ENCODE assay signal across 9 cellular contexts in genomic region chr1:151988405-151988851, GRCh38. TPM values are rescaled to one million over a fixed set of nuclear protein-coding genes. Genes with fewer than 3 reads are reported as not detected.
DNase-seq lines count a peak whose midpoint lies in the region; ATAC-seq, FAIRE-seq and TF ChIP-seq lines count a peak whose summit lies in the region.
"Had no signal": no experiment of that assay in that cellular context is flagged by ENCODE, and none has a peak within 500 bp of the region (broad histone marks: within the 10 kb centered on the region; RNA-seq: fewer than 3 reads in every experiment).

No MANE protein-coding gene starts in this region.

- WGBS in HepG2 (ENCODE audit: low lambda C conversion rate): 100% methylated on average over 1 of the region's 1 CpG
- WGBS in right lobe of liver (ENCODE audit: insufficient coverage, low coverage, low lambda C conversion rate, missing lambda C conversion rate): 73% methylated on average over 1 of the region's 1 CpG

- H3K36me3 ChIP-seq in HepG2 (replicated peaks in 1 of 2; ENCODE audit: control insufficient read depth in 1 of 2, insufficient read depth in 2 of 2, low read length in 2 of 2): peaks cover 14 to 36% of the 10 kb centered on the region in 2 experiments
- peaks cover 0 to 26% (median 6%) of the 10 kb centered on the region in 4 donors for H3K36me3 ChIP-seq in right lobe of liver
- H3K36me3 ChIP-seq in vagina: peaks cover 0 to 31% of the 10 kb centered on the region in 2 donors

- H3K27me3 Mint-ChIP-seq in activated T-helper 17 cell treated with anti-CD3 and anti-CD28 coated beads, Interleukin-2, amount 50 U/mL, for 72 hours: no peaks in the 10 kb centered on the region
- peaks cover 8% of the 10 kb centered on the region for H3K27me3 Mint-ChIP-seq in glutamatergic neuron (ENCODE audit: unreplicated experiment)

- in situ Hi-C loops in HepG2 (cut with HindIII; ENCODE audit: extremely low pct_ligation_motif_present, low pct_unique_long_range_greater_than_20kb): no loop called here

- no peak overlapping the region for H3K27ac ChIP-seq in HepG2 (ENCODE audit: extremely low read length, insufficient read depth, low read length)
- H3K27ac ChIP-seq in right lobe of liver: no peak overlapping the region
- peak overlapping the region; percentile 97 for H3K27ac ChIP-seq in vagina

- FAIRE-seq in HepG2 (lab: Jason Lieb, UNC): no peak
- FAIRE-seq: islet of Langerhans had no signal

- no peaks in the 10 kb centered on the region for H3K9me3 Mint-ChIP-seq in activated T-helper 17 cell treated with anti-CD3 and anti-CD28 coated beads, Interleukin-2, amount 50 U/mL, for 72 hours
- H3K9me3 Mint-ChIP-seq in glutamatergic neuron (ENCODE audit: unreplicated experiment): peaks cover 4% of the 10 kb centered on the region

- CTCF ChIA-PET in HepG2 (lab: Yijun Ruan, JAX; ENCODE audit: low intra/inter-chr PET ratio, low total read pairs): no interaction called here

- no peak overlapping the region for H2AFZ ChIP-seq in HepG2 (ENCODE audit: low read length)

- no peak for ATAC-seq in HepG2
- no peak for ATAC-seq in right lobe of liver
- ATAC-seq in activated T-helper 17 cell treated with anti-CD3 and anti-CD28 coated beads, Interleukin-2, amount 50 U/mL, for 72 hours (replicated peaks): no peak

- H4K20me1 ChIP-seq in HepG2 (ENCODE audit: insufficient read depth, low read length): peaks cover 24% of the 10 kb centered on the region

- peak overlapping the region; percentile 92 for H3K4me3 Mint-ChIP-seq in activated T-helper 17 cell treated with anti-CD3 and anti-CD28 coated beads, Interleukin-2, amount 50 U/mL, for 72 hours
- H3K4me3 Mint-ChIP-seq in glutamatergic neuron (ENCODE audit: unreplicated experiment): no peak overlapping the region

- peaks cover 80% of the 10 kb centered on the region for H3K36me3 Mint-ChIP-seq in activated T-helper 17 cell treated with anti-CD3 and anti-CD28 coated beads, Interleukin-2, amount 50 U/mL, for 72 hours (ENCODE audit: low read depth)
- H3K36me3 Mint-ChIP-seq in glutamatergic neuron (ENCODE audit: unreplicated experiment): no peaks in the 10 kb centered on the region

- POLR2A ChIA-PET in HepG2 (lab: Yijun Ruan, JAX): no interaction called here

- H3K4me3 ChIP-seq in HepG2 (replicated peaks in 1 of 3; ENCODE audit: insufficient read depth in 1 of 3, low read depth in 2 of 3, low read length in 3 of 3): no peak overlapping the region
- no peak overlapping the region for H3K4me3 ChIP-seq in right lobe of liver
- H3K4me3 ChIP-seq in vagina: peak overlapping the region in 1 of 2 donors; percentile 83

- no peak for TF ChIP-seq POLR2A in HepG2 (IDR thresholded peaks at IDR 0.05; ENCODE audit: insufficient read depth in 1 of 2, low read depth in 2 of 2, low read length in 2 of 2)
- no peak for TF ChIP-seq POLR2A in right lobe of liver (IDR thresholded peaks at IDR 0.05)
- no peak for TF ChIP-seq POLR2A in vagina (IDR thresholded peaks at IDR 0.05)

- TF ChIP-seq RAD21 in HepG2 (CRISPR knock-in tag; IDR thresholded peaks at IDR 0.05): no peak

- intact Hi-C loops in HepG2 (cut with micrococcal nuclease; ENCODE audit: unreplicated experiment): no loop called here
- intact Hi-C loops in right lobe of liver (cut with DNase I): no loop called here
- intact Hi-C loops in vagina (cut with DNase I): no loop called here

- no TSS peak for BruUV-seq in HepG2 (replicated peaks; lab: Mats Ljungman, UMichigan)

- H3K27me3 ChIP-seq in HepG2 (ENCODE audit: control insufficient read depth in 1 of 2, insufficient read depth in 2 of 2, low read length in 2 of 2): no peaks in the 10 kb centered on the region; a peak in 1 of 5 replicates
- no peaks in the 10 kb centered on the region for H3K27me3 ChIP-seq in right lobe of liver
- no peaks in the 10 kb centered on the region for H3K27me3 ChIP-seq in vagina

- peaks cover 74% of the 10 kb centered on the region for H3K4me1 Mint-ChIP-seq in activated T-helper 17 cell treated with anti-CD3 and anti-CD28 coated beads, Interleukin-2, amount 50 U/mL, for 72 hours
- H3K4me1 Mint-ChIP-seq in glutamatergic neuron (ENCODE audit: low read depth, unreplicated experiment): peaks cover 6% of the 10 kb centered on the region

- no peak for TF ChIP-seq EP300 in HepG2 (IDR thresholded peaks at IDR 0.05; ENCODE audit: low read depth in 2 of 2, low read length in 2 of 2)
- TF ChIP-seq EP300 in HepG2 (CRISPR knock-in tag; IDR thresholded peaks at IDR 0.05; ENCODE audit: borderline replicate concordance): no peak

- peak overlapping the region; percentile 0 for H3K27ac Mint-ChIP-seq in activated T-helper 17 cell treated with anti-CD3 and anti-CD28 coated beads, Interleukin-2, amount 50 U/mL, for 72 hours
- H3K27ac Mint-ChIP-seq in glutamatergic neuron (ENCODE audit: unreplicated experiment): no peak overlapping the region

- no peak overlapping the region for H3K4me2 ChIP-seq in HepG2 (ENCODE audit: low read depth, low read length)

- H3K4me1 ChIP-seq in HepG2 (ENCODE audit: insufficient read depth, low read length) (peaks cover 48% of the 10 kb centered on the region), right lobe of liver (peaks cover 0 to 38% (median 16%) of the 10 kb centered on the region in 4 donors), vagina (peaks cover 86% of the 10 kb centered on the region)

- H3K9ac ChIP-seq in HepG2 (ENCODE audit: insufficient read depth, low read depth, low read length): no peak overlapping the region

- DNase-seq in HepG2 (ENCODE audit: low spot score): no peak
- DNase-seq in right lobe of liver: no peak
- peak; percentile 95 for DNase-seq in islet precursor cell
- DNase-seq in vagina (ENCODE audit: extremely low spot score in 2 of 2): no peak
- DNase-seq in glutamatergic neuron: no peak
- DNase-seq in activated CD4-positive, alpha-beta T cell treated with anti-CD3 and anti-CD28 coated beads for 48 hours: no peak
- DNase-seq in pons (ENCODE audit: low spot score): no peak

- H3K9me3 ChIP-seq in HepG2 (ENCODE audit: low read length): no peaks in the 10 kb centered on the region
- H3K9me3 ChIP-seq in right lobe of liver: no peaks in the 10 kb centered on the region
- H3K9me3 ChIP-seq in vagina: no peaks in the 10 kb centered on the region

- no peak for TF ChIP-seq CTCF in HepG2 (CRISPR knock-in tag; IDR thresholded peaks at IDR 0.05)
- TF ChIP-seq CTCF in right lobe of liver (IDR thresholded peaks at IDR 0.05): no peak
- no peak for TF ChIP-seq CTCF in vagina (IDR thresholded peaks at IDR 0.05)
- no peak for TF ChIP-seq CTCF in glutamatergic neuron (IDR thresholded peaks at IDR 0.05; ENCODE audit: partially characterized antibody, unreplicated experiment)

- peaks cover 53% of the 10 kb centered on the region for H3K79me2 ChIP-seq in HepG2 (ENCODE audit: insufficient read depth, low read length)

RNA-seq across cellular contexts. Expression of gene S100A10, which starts 5.2 kb away (rescaled TPM):
- total RNA-seq in HepG2 (2016; rRNA removed; fragmentation: Illumina TruSeq; extraction: Trizol): 16.8 and 25.6 TPM in 2 replicates
- 11.2 and 14.8 TPM in 2 replicates for total RNA-seq in HepG2 (2016; cell fraction: cytosol; rRNA removed; fragmentation: Illumina TruSeq; extraction: Trizol; ENCODE audit: low read depth)
- total RNA-seq in HepG2 (2016; cell fraction: insoluble cytoplasmic fraction; rRNA removed; fragmentation: Illumina TruSeq; extraction: Trizol): 16.6 and 20.0 TPM in 2 replicates
- total RNA-seq in HepG2 (2016; cell fraction: membrane; rRNA removed; fragmentation: Illumina TruSeq; extraction: Trizol): 11.0 and 15.4 TPM in 2 replicates
- total RNA-seq in HepG2 (2016; cell fraction: nucleus; rRNA removed; fragmentation: Illumina TruSeq; extraction: Trizol): 9.2 and 9.3 TPM in 2 replicates
- 21.2 and 28.7 TPM in 2 replicates for polyA plus RNA-seq in HepG2 (2011; rRNA removed)
- 20.0 and 23.9 TPM in 2 replicates for polyA plus RNA-seq in HepG2 (2011; cell fraction: cytosol; rRNA removed)
- polyA plus RNA-seq in HepG2 (2011; cell fraction: nucleus; rRNA removed): 4.5 and 6.8 TPM in 2 replicates
- 83.4 and 162 TPM in 2 replicates for polyA plus RNA-seq in HepG2 (2012)
- polyA plus RNA-seq in HepG2 (2016; cell fraction: cytosol; fragmentation: Illumina TruSeq; extraction: Trizol; ENCODE audit: low read depth): 40.3 and 56.7 TPM in 2 replicates
- 59.5 and 63.7 TPM in 2 replicates for polyA plus RNA-seq in HepG2 (2016; cell fraction: insoluble cytoplasmic fraction; fragmentation: Illumina TruSeq; extraction: Trizol; ENCODE audit: low read depth)
- polyA plus RNA-seq in HepG2 (2016; cell fraction: membrane; fragmentation: Illumina TruSeq; extraction: Trizol; ENCODE audit: low read depth): 33.3 and 43.6 TPM in 2 replicates
- polyA plus RNA-seq in HepG2 (2016; cell fraction: nucleus; fragmentation: Illumina TruSeq; extraction: Trizol; ENCODE audit: insufficient read depth, low read depth): 26.6 and 31.6 TPM in 2 replicates
- polyA minus RNA-seq in HepG2 (2011; rRNA and poly(A)+ RNA removed; ENCODE audit: low replicate concordance): 10.2 and 42.1 TPM in 2 replicates
- 51.8 and 64.0 TPM in 2 replicates for polyA minus RNA-seq in HepG2 (2011; cell fraction: cytosol; rRNA and poly(A)+ RNA removed)
- 12.5 and 18.9 TPM in 2 replicates for polyA minus RNA-seq in HepG2 (2011; cell fraction: nucleus; rRNA and poly(A)+ RNA removed)
- total RNA-seq in right lobe of liver: 100 to 1,000 TPM in 1 of 6 experiments, 10 to 100 TPM in 5; 48.5 to 192 (median 61.7) TPM
- 100 to 1,000 TPM; 181 to 377 TPM for total RNA-seq in activated T-helper 17 cell treated with anti-CD3 and anti-CD28 coated beads, Interleukin-2, amount 50 U/mL, for 72 hours
- total RNA-seq in vagina: 176 TPM
- 245 TPM for total RNA-seq in glutamatergic neuron (ENCODE audit: unreplicated experiment)

RNA-seq across cellular contexts. Expression of gene S100A11, which starts 48.4 kb away (rescaled TPM):
- total RNA-seq in HepG2 (2016; rRNA removed; fragmentation: Illumina TruSeq; extraction: Trizol): 5.9 and 6.6 TPM in 2 replicates
- 1.3 and 3.2 TPM in 2 replicates for total RNA-seq in HepG2 (2016; cell fraction: cytosol; rRNA removed; fragmentation: Illumina TruSeq; extraction: Trizol; ENCODE audit: low read depth)
- 4.3 and 7.0 TPM in 2 replicates for total RNA-seq in HepG2 (2016; cell fraction: insoluble cytoplasmic fraction; rRNA removed; fragmentation: Illumina TruSeq; extraction: Trizol)
- 3.4 and 3.6 TPM in 2 replicates for total RNA-seq in HepG2 (2016; cell fraction: membrane; rRNA removed; fragmentation: Illumina TruSeq; extraction: Trizol)
- total RNA-seq in HepG2 (2016; cell fraction: nucleus; rRNA removed; fragmentation: Illumina TruSeq; extraction: Trizol): 1.3 and 2.0 TPM in 2 replicates
- 32.5 and 34.4 TPM in 2 replicates for polyA plus RNA-seq in HepG2 (2011; rRNA removed)
- 34.2 and 35.0 TPM in 2 replicates for polyA plus RNA-seq in HepG2 (2011; cell fraction: cytosol; rRNA removed)
- polyA plus RNA-seq in HepG2 (2011; cell fraction: nucleus; rRNA removed): 3.5 and 6.0 TPM in 2 replicates
- polyA plus RNA-seq in HepG2 (2012): 12.4 and 19.5 TPM in 2 replicates
- polyA plus RNA-seq in HepG2 (2016; cell fraction: cytosol; fragmentation: Illumina TruSeq; extraction: Trizol; ENCODE audit: low read depth): 10.8 and 13.7 TPM in 2 replicates
- polyA plus RNA-seq in HepG2 (2016; cell fraction: insoluble cytoplasmic fraction; fragmentation: Illumina TruSeq; extraction: Trizol; ENCODE audit: low read depth): 24.8 and 27.8 TPM in 2 replicates
- 11.2 and 13.6 TPM in 2 replicates for polyA plus RNA-seq in HepG2 (2016; cell fraction: membrane; fragmentation: Illumina TruSeq; extraction: Trizol; ENCODE audit: low read depth)
- polyA plus RNA-seq in HepG2 (2016; cell fraction: nucleus; fragmentation: Illumina TruSeq; extraction: Trizol; ENCODE audit: insufficient read depth, low read depth): 8.1 and 10.6 TPM in 2 replicates
- polyA minus RNA-seq in HepG2 (2011; rRNA and poly(A)+ RNA removed; ENCODE audit: low replicate concordance): 24.1 and 1,581 TPM in 2 replicates
- 14.6 and 16.4 TPM in 2 replicates for polyA minus RNA-seq in HepG2 (2011; cell fraction: cytosol; rRNA and poly(A)+ RNA removed)
- polyA minus RNA-seq in HepG2 (2011; cell fraction: nucleus; rRNA and poly(A)+ RNA removed): 5.2 and 6.7 TPM in 2 replicates
- total RNA-seq in right lobe of liver: 10 to 100 TPM; 11.0 to 68.5 (median 25.3) TPM
- 100 to 1,000 TPM; 230 to 302 TPM for total RNA-seq in activated T-helper 17 cell treated with anti-CD3 and anti-CD28 coated beads, Interleukin-2, amount 50 U/mL, for 72 hours
- 559 TPM for total RNA-seq in vagina
- 45.1 TPM for total RNA-seq in glutamatergic neuron (ENCODE audit: unreplicated experiment)
